In the genomic region with DNA sequence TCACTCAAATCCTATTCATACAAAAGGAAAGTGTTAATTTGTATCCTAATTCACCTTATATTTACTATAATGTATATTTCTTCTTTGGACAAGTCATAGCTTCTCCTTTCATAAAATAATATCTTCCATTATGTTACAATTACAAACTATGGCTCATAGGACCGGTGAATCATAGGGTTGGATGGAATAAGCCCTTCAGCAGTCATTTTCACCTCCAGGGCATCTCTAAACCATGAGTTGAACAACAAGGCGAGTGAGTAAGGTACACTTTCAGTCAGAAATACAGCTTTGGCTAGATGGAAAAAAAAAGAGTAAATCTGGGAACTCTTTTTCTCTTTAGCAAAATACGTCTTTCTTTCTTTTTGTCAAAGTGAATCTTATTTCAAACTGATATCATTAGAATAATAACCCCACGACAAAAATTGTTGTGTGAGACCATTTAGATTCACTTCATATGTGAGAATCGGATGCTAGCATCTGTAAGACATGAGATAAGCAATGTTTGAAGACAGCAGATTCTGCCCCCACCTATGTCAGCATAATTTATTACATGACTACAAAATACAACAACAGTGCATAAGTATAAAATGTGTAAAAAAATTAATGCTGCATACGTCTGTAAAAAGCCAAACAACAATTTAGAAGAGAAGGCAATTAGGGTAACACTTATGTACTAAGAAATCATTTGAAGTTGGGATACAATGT, we compare ENCODE assay signal across 10 cellular contexts.
A peak's percentile ranks its signal among the peaks of the same experiment; 100 is the strongest.
DNase-seq lines count a peak whose midpoint lies in the region; ATAC-seq and TF ChIP-seq lines count a peak whose summit lies in the region.
"Had no signal": no experiment of that assay in that cellular context is flagged by ENCODE, and none has a peak within 500 bp of the region (broad histone marks: within the 10 kb centered on the region; RNA-seq: fewer than 3 reads in every experiment).

No MANE protein-coding gene starts in this region.

- no peak overlapping the region for H2BK20ac ChIP-seq in H9 (ENCODE audit: low read depth, low read length, poor library complexity, severe bottlenecking)

- no peaks in the 10 kb centered on the region for H3K79me1 ChIP-seq in H9 (ENCODE audit: insufficient read depth, low read depth, low read length, poor library complexity, severe bottlenecking)

- no peak for ATAC-seq in effector memory CD8-positive, alpha-beta T cell (replicated peaks)
- ATAC-seq: activated CD8-positive, alpha-beta memory T cell treated with anti-CD3 and anti-CD28 coated beads, Interleukin-2, amount 10 ng/mL, durations not matched to agents 7 days and 5 days had no signal

- peaks cover 51% of the 10 kb centered on the region for H3F3A ChIP-seq in PC-9 (ENCODE audit: insufficient read depth, low read depth)

- no peaks in the 10 kb centered on the region for H3K36me3 Mint-ChIP-seq in effector memory CD8-positive, alpha-beta T cell (ENCODE audit: insufficient read depth)
- peaks cover 0 to 2% (median 0%) of the 10 kb centered on the region in 3 experiments; a peak in 3 of 7 replicates for H3K36me3 Mint-ChIP-seq in H9 (ENCODE audit: insufficient read depth in 1 of 3, low read depth in 3 of 3)

- H3K4me3 Mint-ChIP-seq in effector memory CD8-positive, alpha-beta T cell: no peak overlapping the region
- H3K4me3 Mint-ChIP-seq in H9: no peak overlapping the region
- H3K4me3 Mint-ChIP-seq: activated CD8-positive, alpha-beta memory T cell treated with anti-CD3 and anti-CD28 coated beads, Interleukin-2, amount 10 ng/mL, durations not matched to agents 7 days and 5 days had no signal

- no peak overlapping the region for H3K9ac ChIP-seq in H9 (ENCODE audit: extremely low read depth, insufficient read length, low read length)

- 0 out of 2 replicates have a peak overlapping the region, but pooled peaks have one; percentile 9 for H2AFZ ChIP-seq in PC-9
- H2AFZ ChIP-seq in H9 (ENCODE audit: low read length): no peak overlapping the region

- H3K23ac ChIP-seq in H9 (ENCODE audit: insufficient read length, low read depth, low read length): no peak overlapping the region

- no peak overlapping the region for H2BK120ac ChIP-seq in H9 (ENCODE audit: low read depth, low read length, poor library complexity, severe bottlenecking)

- H2BK12ac ChIP-seq in H9 (ENCODE audit: insufficient read length, low read depth, low read length): no peak overlapping the region

- TF ChIP-seq CTCF in PC-9 (conservative IDR thresholded peaks at IDR 0.05) (no peak), epithelial cell of esophagus (IDR thresholded peaks at IDR 0.05; ENCODE audit: insufficient read depth, low read depth, low read length, missing control alignments) (no peak), H9 (conservative IDR thresholded peaks at IDR 0.05) (no peak), Peyer's patch (IDR thresholded peaks at IDR 0.05) (no peak)

- H2BK5ac ChIP-seq in H9 (ENCODE audit: insufficient read length, low read length): no peak overlapping the region

- H4K20me1 ChIP-seq in PC-9 (ENCODE audit: insufficient read depth) (no peaks in the 10 kb centered on the region), H9 (ENCODE audit: control insufficient read depth, insufficient read depth, insufficient read length) (no peaks in the 10 kb centered on the region)

- H4K91ac ChIP-seq in H9 (ENCODE audit: insufficient read length, low read depth, low read length): no peak overlapping the region

- H3K27ac ChIP-seq in PC-9 (peak overlapping the region; percentile 94), H9 (ENCODE audit: insufficient read length, low read depth, low read length) (no peak overlapping the region), Peyer's patch (peak overlapping the region in 1 of 4 donors; percentile 69)

- H3K27me3 Mint-ChIP-seq in effector memory CD8-positive, alpha-beta T cell: peaks cover 5 to 8% of the 10 kb centered on the region in 2 donors
- H3K27me3 Mint-ChIP-seq in H9 (ENCODE audit: low read depth): no peaks in the 10 kb centered on the region
- H3K27me3 Mint-ChIP-seq: activated CD8-positive, alpha-beta memory T cell treated with anti-CD3 and anti-CD28 coated beads, Interleukin-2, amount 10 ng/mL, durations not matched to agents 7 days and 5 days had no signal

- H4K5ac ChIP-seq in H9 (ENCODE audit: insufficient read length, low read depth, low read length): no peak overlapping the region

- no CpG with 5 or more reads among the region's 6 CpGs for WGBS in H9 (ENCODE audit: extremely low coverage, insufficient read length, low lambda C conversion rate)

- H3K79me2 ChIP-seq in PC-9 (ENCODE audit: low read depth) (peaks cover 10% of the 10 kb centered on the region), H9 (ENCODE audit: insufficient read depth, low read length) (no peaks in the 10 kb centered on the region)

- POLR2A ChIA-PET in PC-9 (lab: Charles Lee; ENCODE audit: unreplicated experiment): interaction anchor here (0.6 to 1.3 kb wide), 2 partner anchors 173 to 288 kb away, joined by 3 read pairs; a partner anchor contains a TSS

- H3K23me2 ChIP-seq in H9 (ENCODE audit: insufficient read length, low read depth, low read length, poor library complexity, severe bottlenecking): no peaks in the 10 kb centered on the region

- H3K56ac ChIP-seq in H9 (ENCODE audit: insufficient read length, low read depth, low read length): no peak overlapping the region

- peaks cover 14% of the 10 kb centered on the region for H3K9me3 ChIP-seq in PC-9 (ENCODE audit: insufficient read depth, low read depth)
- no peaks in the 10 kb centered on the region for H3K9me3 ChIP-seq in H9 (ENCODE audit: control insufficient read depth, low read depth, low read length)
- H3K9me3 ChIP-seq in Peyer's patch: no peaks in the 10 kb centered on the region

- H3T11ph ChIP-seq in H9 (ENCODE audit: low read length): no peak overlapping the region

- no peaks in the 10 kb centered on the region for H3K9me2 ChIP-seq in PC-9 (ENCODE audit: insufficient read depth)

- BruUV-seq in PC-9 (replicated peaks; lab: Mats Ljungman, UMichigan): no TSS peak

- H2BK15ac ChIP-seq in H9 (ENCODE audit: low read depth, low read length): no peak overlapping the region

- no peaks in the 10 kb centered on the region for H3K4me1 Mint-ChIP-seq in effector memory CD8-positive, alpha-beta T cell (ENCODE audit: low read depth in 2 of 2)
- H3K4me1 Mint-ChIP-seq in H9: peaks cover 11 to 17% of the 10 kb centered on the region in 2 experiments

- H3K36me3 ChIP-seq in PC-9 (ENCODE audit: low read depth) (no peaks in the 10 kb centered on the region; the same call in 1 of the 2 replicates), Peyer's patch (no peaks in the 10 kb centered on the region)

- DNase-seq in ELR (ENCODE audit: low read depth) (peak; percentile 99), PC-9 (peak; percentile 25 to 86), epithelial cell of esophagus (ENCODE audit: low read depth) (peak; percentile 99), pulmonary artery endothelial cell (ENCODE audit: low read depth, low spot score) (peak; percentile 8), AML-193 (lab: John Stamatoyannopoulos, UW) (no peak), H9 (no peak), Peyer's patch (no peak)
- no peak for DNase-seq in effector memory CD8-positive, alpha-beta T cell
- DNase-seq: activated CD8-positive, alpha-beta memory T cell treated with anti-CD3 and anti-CD28 coated beads, Interleukin-2, amount 10 ng/mL, durations not matched to agents 7 days and 5 days; NCI-H1092 had no signal

- H3K4me2 ChIP-seq in PC-9: peak overlapping the region; percentile 71
- H3K4me2 ChIP-seq in H9 (ENCODE audit: insufficient read depth, insufficient read length, low read length): no peak overlapping the region

- no peak for TF ChIP-seq POLR2A in Peyer's patch (IDR thresholded peaks at IDR 0.05)

- H3K27ac Mint-ChIP-seq in effector memory CD8-positive, alpha-beta T cell: no peak overlapping the region
- no peak overlapping the region for H3K27ac Mint-ChIP-seq in H9
- H3K27ac Mint-ChIP-seq: activated CD8-positive, alpha-beta memory T cell treated with anti-CD3 and anti-CD28 coated beads, Interleukin-2, amount 10 ng/mL, durations not matched to agents 7 days and 5 days had no signal

- no peaks in the 10 kb centered on the region for H3K9me3 Mint-ChIP-seq in effector memory CD8-positive, alpha-beta T cell
- no peaks in the 10 kb centered on the region for H3K9me3 Mint-ChIP-seq in H9

- no peak overlapping the region for H2AK5ac ChIP-seq in H9 (ENCODE audit: insufficient read length, low read length)

- no peak overlapping the region for H3K4ac ChIP-seq in H9 (ENCODE audit: low read depth, low read length)

- intact Hi-C loops in PC-9 (cut with micrococcal nuclease; ENCODE audit: unreplicated experiment): loop anchor here (1.0 to 10.0 kb wide), 4 partner anchors 9 to 718 kb away; no protein-coding TSS in a partner anchor

- H3K27me3 ChIP-seq in PC-9 (ENCODE audit: insufficient read depth, low read depth) (no peaks in the 10 kb centered on the region), H9 (ENCODE audit: insufficient read depth, low read length) (peaks cover 2% of the 10 kb centered on the region; the same call in 1 of the 2 replicates), Peyer's patch (no peaks in the 10 kb centered on the region)

- CTCF ChIA-PET in PC-9 (lab: Charles Lee): interaction anchor here (0.6 kb wide), 1 partner anchor 236 kb away, joined by 4 read pairs; no protein-coding TSS in a partner anchor

- peaks cover 72% of the 10 kb centered on the region for H3K4me1 ChIP-seq in PC-9 (replicated peaks; ENCODE audit: insufficient read depth)
- 0 out of 2 replicates have a peak, but pooled peaks cover 2% of the 10 kb centered on the region for H3K4me1 ChIP-seq in H9 (ENCODE audit: insufficient read depth, low read length)
- H3K4me1 ChIP-seq in Peyer's patch: peaks cover 0 to 5% (median 0%) of the 10 kb centered on the region in 4 donors

- no peak overlapping the region for H3K18ac ChIP-seq in H9 (ENCODE audit: insufficient read length, low read depth, low read length)

- no peak overlapping the region for H3K14ac ChIP-seq in H9 (ENCODE audit: insufficient read depth, low read length)

- H3K4me3 ChIP-seq in PC-9: peak overlapping the region; percentile 3; the same call in 1 of the 2 replicates
- no peak overlapping the region for H3K4me3 ChIP-seq in epithelial cell of esophagus (ENCODE audit: low read length)
- H3K4me3 ChIP-seq in Peyer's patch: no peak overlapping the region

- H4K8ac ChIP-seq in H9 (replicated peaks; ENCODE audit: insufficient read length, low read depth, low read length): no peak overlapping the region

Comparison
In these comparisons a context has a peak if more than half of its experiments do, and no peak if none do; other contexts are left out.
1. DNase-seq: peak in ELR (single experiment), PC-9 (2 of 2), epithelial cell of esophagus (single experiment) and pulmonary artery endothelial cell (single experiment); none in AML-193 (0 of 2), effector memory CD8-positive, alpha-beta T cell (0 of 3), H9 (single experiment) and Peyer's patch (0 of 3).